In the genomic region with DNA sequence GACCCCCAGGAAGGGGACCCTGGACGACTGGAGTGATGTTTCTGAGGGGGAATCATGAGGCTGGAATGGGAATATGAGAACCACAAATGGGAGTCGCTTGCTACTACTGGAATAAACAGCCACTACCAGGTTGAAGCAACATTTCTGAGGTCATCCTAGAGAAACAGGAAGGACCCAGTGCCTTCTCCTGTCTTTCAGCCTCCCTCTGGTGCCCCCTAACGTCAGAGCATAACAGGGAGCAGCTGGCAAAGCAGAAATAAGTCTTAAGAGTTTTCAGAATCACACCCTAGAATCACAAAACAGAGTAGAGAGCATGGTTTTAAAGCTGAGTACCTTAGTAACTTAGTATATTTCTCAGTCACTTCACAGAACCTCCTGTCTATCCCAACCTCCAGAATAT, we compare ENCODE assay signal across 8 cellular contexts.
DNase-seq lines count a peak whose midpoint lies in the region; ATAC-seq and TF ChIP-seq lines count a peak whose summit lies in the region.

No MANE protein-coding gene starts in this region.

- DNase-seq in EH (ENCODE audit: low read depth): peak; percentile 54
- DNase-seq in iPS-NIHi11 (ENCODE audit: low spot score): peak; percentile 72
- no peak for DNase-seq in T-helper 17 cell
- no peak for DNase-seq in GM19240 (ENCODE audit: insufficient read length, low spot score)
- DNase-seq in NCI-H2107 (lab: John Stamatoyannopoulos, UW): no peak

- peak; percentile 67 for ATAC-seq in GM19328 (IDR thresholded peaks at IDR 0.05; ENCODE audit: unreplicated experiment)
- ATAC-seq in HG03469 (IDR thresholded peaks at IDR 0.05; ENCODE audit: unreplicated experiment): peak; percentile 66
- peak; percentile 59 for ATAC-seq in SK-N-SH treated with all-trans-retinoic acid at 6 μM for 48 hours
- no peak for ATAC-seq in T-helper 17 cell

- no peak overlapping the region for H3K4me3 Mint-ChIP-seq in T-helper 17 cell

- no peaks in the 10 kb centered on the region for H3K4me1 Mint-ChIP-seq in T-helper 17 cell

- no peaks in the 10 kb centered on the region for H3K27me3 Mint-ChIP-seq in T-helper 17 cell

- H3K9me3 ChIP-seq in T-helper 17 cell (ENCODE audit: control insufficient read depth, low read length, poor library complexity, severe bottlenecking): no peaks in the 10 kb centered on the region

- H3K36me3 Mint-ChIP-seq in T-helper 17 cell (ENCODE audit: low read depth): no peaks in the 10 kb centered on the region

- H3K27ac Mint-ChIP-seq in T-helper 17 cell: no peak overlapping the region

TF ChIP-seq in SK-N-SH treated with all-trans-retinoic acid at 6 μM for 48 hours, 23 proteins besides CTCF, POLR2A, EP300 and RAD21:
- TF ChIP-seq POU6F1 (CRISPR knock-in tag; IDR thresholded peaks at IDR 0.05; ENCODE audit: borderline replicate concordance, low read depth) (no peak), TSHZ2 (CRISPR knock-in tag; IDR thresholded peaks at IDR 0.05) (no peak), ZNF8 (CRISPR knock-in tag; IDR thresholded peaks at IDR 0.05) (no peak), SNAI2 (CRISPR knock-in tag; IDR thresholded peaks at IDR 0.05) (no peak), ZFP3 (CRISPR knock-in tag; IDR thresholded peaks at IDR 0.05) (no peak), RARB (CRISPR knock-in tag; IDR thresholded peaks at IDR 0.05) (no peak), ZNF565 (CRISPR knock-in tag; conservative IDR thresholded peaks at IDR 0.05; ENCODE audit: low read depth) (no peak)

Comparison
In these comparisons a context has a peak if more than half of its experiments do, and no peak if none do; other contexts are left out.
1. DNase-seq: peak in EH (single experiment) and iPS-NIHi11 (single experiment); none in T-helper 17 cell (0 of 3), GM19240 (single experiment) and NCI-H2107 (single experiment).